ENCODE assay signal across 12 cellular contexts in genomic region chr5:178208540-178209227, GRCh38. TPM values are rescaled to one million over a fixed set of nuclear protein-coding genes. Genes with fewer than 3 reads are reported as not detected.
DNase-seq lines count a peak whose midpoint lies in the region; ATAC-seq, FAIRE-seq and TF ChIP-seq lines count a peak whose summit lies in the region.
"Had no signal": no experiment of that assay in that cellular context is flagged by ENCODE, and none has a peak within 500 bp of the region (broad histone marks: within the 10 kb centered on the region; RNA-seq: fewer than 3 reads in every experiment).

No MANE protein-coding gene starts in this region.

- H3K9me3 Mint-ChIP-seq in GM23338, result peaks cover 8% of the 10 kb centered on the region
- no peaks in the 10 kb centered on the region for H3K9me3 Mint-ChIP-seq in activated naive CD8-positive, alpha-beta T cell treated with anti-CD3 and anti-CD28 coated beads, Interleukin-2, amount 10 ng/mL, durations not matched to agents 7 days and 5 days
- H3K9me3 Mint-ChIP-seq in nephron progenitor cell, result no peaks in the 10 kb centered on the region

- H2AFZ ChIP-seq in GM23338, result no peak overlapping the region

- H4K20me1 ChIP-seq in GM23338 (replicated peaks; ENCODE audit: insufficient read depth), result peaks cover 64% of the 10 kb centered on the region

- peaks cover 42% of the 10 kb centered on the region for H3K4me1 Mint-ChIP-seq in GM23338
- peaks cover 36% of the 10 kb centered on the region for H3K4me1 Mint-ChIP-seq in activated naive CD8-positive, alpha-beta T cell treated with anti-CD3 and anti-CD28 coated beads, Interleukin-2, amount 10 ng/mL, durations not matched to agents 7 days and 5 days
- H3K4me1 Mint-ChIP-seq in nephron progenitor cell, result peaks cover 30% of the 10 kb centered on the region

- H3K9me2 ChIP-seq in GM23338 (ENCODE audit: insufficient read depth), result no peaks in the 10 kb centered on the region

- TF ChIP-seq CTCF in D721Med (IDR thresholded peaks at IDR 0.05; ENCODE audit: insufficient read depth, missing control alignments) (peak; percentile 9), GM23338 (conservative IDR thresholded peaks at IDR 0.05; ENCODE audit: low read depth in 2 of 2) (peak in 1 of 2 experiments; percentile 19; a peak in 1 of 4 replicates), nephron progenitor cell (IDR thresholded peaks at IDR 0.05) (peak; percentile 17)

- peaks cover 59% of the 10 kb centered on the region for H3K36me3 ChIP-seq in GM23338 (ENCODE audit: insufficient read depth)

- FAIRE-seq in D721Med (lab: Jason Lieb, UNC), result no peak
- FAIRE-seq: HTR-8/SVneo had no signal

- no peak for DNase-seq in D721Med (ENCODE audit: insufficient read length, low spot score)
- DNase-seq in GM23338 (ENCODE audit: low spot score), result peak; percentile 52
- DNase-seq in activated naive CD8-positive, alpha-beta T cell treated with anti-CD3 and anti-CD28 coated beads, Interleukin-2, amount 10 ng/mL, durations not matched to agents 7 days and 5 days, result no peak
- DNase-seq in nephron progenitor cell, result no peak
- no peak for DNase-seq in activated gamma-delta T cell treated with Interleukin-2 at 50 U/mL for 16 hours
- DNase-seq: caudate nucleus, GOT3, NCI-H774, occipital lobe had no signal

- peaks cover 83% of the 10 kb centered on the region for H3F3A ChIP-seq in GM23338 (replicated peaks; ENCODE audit: low read depth)

- POLR2A ChIA-PET in activated naive CD8-positive, alpha-beta T cell treated with anti-CD3 and anti-CD28 coated beads, Interleukin-2, amount 10 ng/mL, durations not matched to agents 7 days and 5 days (lab: Charles Lee), result no interaction called here

- no peak overlapping the region for H3K4me3 ChIP-seq in GM23338

- peak overlapping the region; percentile 55; the same call in 1 of the 2 replicates for H3K27ac ChIP-seq in GM23338 (ENCODE audit: low read depth)

- H3K4me1 ChIP-seq in GM23338 (ENCODE audit: insufficient read depth), result peaks cover 21% of the 10 kb centered on the region

- H3K27me3 Mint-ChIP-seq in GM23338 (ENCODE audit: insufficient read depth, low read depth, poor library complexity), result peaks cover 47% of the 10 kb centered on the region
- H3K27me3 Mint-ChIP-seq in activated naive CD8-positive, alpha-beta T cell treated with anti-CD3 and anti-CD28 coated beads, Interleukin-2, amount 10 ng/mL, durations not matched to agents 7 days and 5 days, result no peaks in the 10 kb centered on the region
- peaks cover 3% of the 10 kb centered on the region for H3K27me3 Mint-ChIP-seq in nephron progenitor cell (ENCODE audit: low read depth, poor library complexity)

- ATAC-seq in GM23338 (no peak), GM21528 (IDR thresholded peaks at IDR 0.05; ENCODE audit: low FRiP score, unreplicated experiment) (no peak), GM18502 (IDR thresholded peaks at IDR 0.05; ENCODE audit: poor library complexity, unreplicated experiment) (no peak)
- ATAC-seq in activated naive CD8-positive, alpha-beta T cell treated with anti-CD3 and anti-CD28 coated beads, Interleukin-2, amount 10 ng/mL, durations not matched to agents 7 days and 5 days (ENCODE audit: low read depth), result no peak

- no peak overlapping the region for H3K4me2 ChIP-seq in GM23338

- H3K4me3 Mint-ChIP-seq in GM23338, result no peak overlapping the region
- H3K4me3 Mint-ChIP-seq in activated naive CD8-positive, alpha-beta T cell treated with anti-CD3 and anti-CD28 coated beads, Interleukin-2, amount 10 ng/mL, durations not matched to agents 7 days and 5 days, result no peak overlapping the region
- H3K4me3 Mint-ChIP-seq in nephron progenitor cell, result no peak overlapping the region

- H3K36me3 Mint-ChIP-seq in GM23338 (ENCODE audit: low read depth), result peaks cover 89% of the 10 kb centered on the region
- H3K36me3 Mint-ChIP-seq in activated naive CD8-positive, alpha-beta T cell treated with anti-CD3 and anti-CD28 coated beads, Interleukin-2, amount 10 ng/mL, durations not matched to agents 7 days and 5 days, result peaks cover 48% of the 10 kb centered on the region
- H3K36me3 Mint-ChIP-seq in nephron progenitor cell (ENCODE audit: low read depth), result peaks cover 71% of the 10 kb centered on the region

- H3K79me2 ChIP-seq in GM23338 (replicated peaks; ENCODE audit: insufficient read depth), result peaks cover 54% of the 10 kb centered on the region

- H3K27ac Mint-ChIP-seq in GM23338 (no peak overlapping the region; the same call in 1 of the 2 replicates), nephron progenitor cell (peak overlapping the region; percentile 51)
- H3K27ac Mint-ChIP-seq in activated naive CD8-positive, alpha-beta T cell treated with anti-CD3 and anti-CD28 coated beads, Interleukin-2, amount 10 ng/mL, durations not matched to agents 7 days and 5 days, result peak overlapping the region; percentile 62

- H3K27me3 ChIP-seq in GM23338 (ENCODE audit: insufficient read depth), result no peaks in the 10 kb centered on the region

TF ChIP-seq in GM23338, 12 proteins besides CTCF, POLR2A, EP300 and RAD21 (continues in another document):
- no peak for TF ChIP-seq CREB1 (CRISPR knock-in tag; IDR thresholded peaks at IDR 0.05; ENCODE audit: low read depth)
- no peak for TF ChIP-seq STAT1 (IDR thresholded peaks at IDR 0.05; ENCODE audit: unreplicated experiment)
- no peak for TF ChIP-seq EZH2phosphoT487 (IDR thresholded peaks at IDR 0.05; ENCODE audit: unreplicated experiment)
- no peak for TF ChIP-seq JUNB (IDR thresholded peaks at IDR 0.05; ENCODE audit: unreplicated experiment)
- TF ChIP-seq EZH2 (IDR thresholded peaks at IDR 0.05; ENCODE audit: low read depth, unreplicated experiment), result no peak

RNA-seq across cellular contexts. Expression of gene HNRNPAB, which starts 4.4 kb away (rescaled TPM):
- 304 and 345 TPM in 2 replicates for total RNA-seq in GM23338 (2014; rRNA removed; shearing (Covaris generic))
- 579 and 599 TPM in 2 replicates for polyA plus RNA-seq in GM23338 (2016; fragmentation: Nextera tagmentation; extraction: Ambion mirVana)
- 100 to 1,000 TPM; 183 to 198 TPM for total RNA-seq in activated naive CD8-positive, alpha-beta T cell treated with anti-CD3 and anti-CD28 coated beads, Interleukin-2, amount 10 ng/mL, durations not matched to agents 7 days and 5 days

RNA-seq across cellular contexts. Expression of gene GMCL2, which starts 21.5 kb away (rescaled TPM):
- 0.07 and 0.08 TPM in 2 replicates for total RNA-seq in GM23338 (2014; rRNA removed; shearing (Covaris generic))
- polyA plus RNA-seq in GM23338 (2016; fragmentation: Nextera tagmentation; extraction: Ambion mirVana), result not detected in 2 replicates
- total RNA-seq in activated naive CD8-positive, alpha-beta T cell treated with anti-CD3 and anti-CD28 coated beads, Interleukin-2, amount 10 ng/mL, durations not matched to agents 7 days and 5 days, result not detected
- total RNA-seq: occipital lobe had no signal

RNA-seq across cellular contexts. Expression of gene PHYKPL, which starts 23.9 kb away (rescaled TPM):
- total RNA-seq in GM23338 (2014; rRNA removed; shearing (Covaris generic)), result 12.4 and 15.9 TPM in 2 replicates
- polyA plus RNA-seq in GM23338 (2016; fragmentation: Nextera tagmentation; extraction: Ambion mirVana), result 17.8 and 20.8 TPM in 2 replicates
- total RNA-seq in activated naive CD8-positive, alpha-beta T cell treated with anti-CD3 and anti-CD28 coated beads, Interleukin-2, amount 10 ng/mL, durations not matched to agents 7 days and 5 days, result 100 to 1,000 TPM; 158 to 165 TPM

RNA-seq across cellular contexts. Expression of gene NHP2, which starts 55.0 kb away (rescaled TPM):
- 452 and 455 TPM in 2 replicates for total RNA-seq in GM23338 (2014; rRNA removed; shearing (Covaris generic))
- 435 and 450 TPM in 2 replicates for polyA plus RNA-seq in GM23338 (2016; fragmentation: Nextera tagmentation; extraction: Ambion mirVana)
- 100 to 1,000 TPM; 113 to 124 TPM for total RNA-seq in activated naive CD8-positive, alpha-beta T cell treated with anti-CD3 and anti-CD28 coated beads, Interleukin-2, amount 10 ng/mL, durations not matched to agents 7 days and 5 days
